In the genomic region with DNA sequence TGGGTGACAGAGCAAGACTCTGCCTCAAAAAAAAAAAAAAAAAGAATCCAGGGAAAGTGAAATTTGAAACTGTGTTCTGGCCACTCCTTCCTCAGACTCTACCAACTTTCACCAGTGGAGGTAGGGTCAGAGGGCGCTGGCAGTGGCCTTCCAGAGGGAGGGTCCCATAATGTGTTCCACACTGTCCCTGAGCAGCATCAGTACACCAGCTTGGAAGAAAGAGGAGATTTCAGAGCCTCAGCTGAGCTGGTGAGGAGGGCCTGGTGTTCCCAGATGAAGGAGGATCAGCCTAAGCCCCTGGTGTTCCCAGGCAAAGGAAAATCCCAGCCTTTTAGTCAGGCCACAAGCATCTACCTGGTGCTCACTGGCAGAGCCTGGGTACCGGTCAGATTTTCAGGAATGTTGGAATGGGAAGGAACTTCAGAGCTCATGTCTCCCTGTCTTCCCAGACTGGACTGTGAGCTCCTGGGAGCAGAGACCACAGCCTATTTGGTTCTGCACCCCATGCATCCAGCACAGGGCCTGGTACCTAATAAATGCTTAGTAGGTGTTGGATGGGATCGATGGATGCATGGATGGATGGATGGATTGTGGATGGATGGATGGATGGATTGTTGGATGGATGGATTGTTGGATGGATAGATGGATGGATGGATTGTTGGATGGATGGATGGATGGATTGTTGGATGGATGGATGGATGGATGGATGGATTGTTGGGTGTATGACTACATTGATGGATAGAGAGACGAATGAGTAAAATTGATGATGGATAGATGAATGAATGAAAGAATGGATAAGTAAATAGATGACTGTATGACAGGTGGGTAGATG, we compare ENCODE assay signal across 23 cellular contexts.
"Had no signal": no experiment of that assay in that cellular context is flagged by ENCODE, and none has a peak within 500 bp of the region (broad histone marks: within the 10 kb centered on the region; RNA-seq: fewer than 3 reads in every experiment).

No MANE protein-coding gene starts in this region.

- H3K4me1 ChIP-seq: foreskin keratinocyte, uterus had no signal

- H3K36me3 ChIP-seq: ascending aorta, brain microvascular endothelial cell, right atrium auricular region, thoracic aorta, uterus had no signal

- H3K27me3 ChIP-seq: ascending aorta, brain microvascular endothelial cell, heart left ventricle, right atrium auricular region, uterus had no signal

- H3K27ac ChIP-seq: ascending aorta, brain microvascular endothelial cell, foreskin keratinocyte, heart left ventricle, parathyroid adenoma, psoas muscle, right atrium auricular region, thoracic aorta, uterus had no signal

- ATAC-seq: foreskin keratinocyte; heart left ventricle; naive thymus-derived CD8-positive, alpha-beta T cell; psoas muscle had no signal

- H3K9me3 ChIP-seq: ascending aorta, heart left ventricle, psoas muscle, right atrium auricular region, thoracic aorta, uterus had no signal

- H3K4me3 ChIP-seq: ascending aorta, heart left ventricle, psoas muscle, right atrium auricular region, thoracic aorta, uterus had no signal

- DNase-seq: activated CD4-positive, alpha-beta memory T cell treated with anti-CD3 and anti-CD28 coated beads for 36 hours; activated CD4-positive, alpha-beta T cell treated with anti-CD3 and anti-CD28 coated beads, Interleukin-2, amount 10 ng/mL, durations not matched to agents 24 days and 14 days; activated CD4-positive, CD25-positive, alpha-beta regulatory T cell treated with anti-CD3 and anti-CD28 coated beads, Interleukin-2, amount 50 U/mL, for 72 hours; activated CD8-positive, alpha-beta memory T cell treated with anti-CD3 and anti-CD28 coated beads, Interleukin-2, amount 50 U/mL, for 4 hours; activated effector memory CD4-positive, alpha-beta T cell treated with anti-CD3 and anti-CD28 coated beads, Interleukin-2, amount 50 U/mL, for 16 hours; activated naive CD4-positive, alpha-beta T cell treated with anti-CD3 and anti-CD28 coated beads for 36 hours; activated naive CD8-positive, alpha-beta T cell treated with anti-CD3 and anti-CD28 coated beads for 36 hours; activated T-cell treated with anti-CD3 and anti-CD28 coated beads, Interleukin-2, amount 50 U/mL, for 1 hour; brain microvascular endothelial cell; caudate nucleus; foreskin keratinocyte; heart left ventricle; naive thymus-derived CD8-positive, alpha-beta T cell; occipital lobe; psoas muscle; stimulated activated CD4-positive, alpha-beta T cell treated with anti-CD3 and anti-CD28 coated beads, Interleukin-4, amount 100 ng/mL, for 1 hour; T1000; trophoblast cell; uterus had no signal
